ENCODE assay signal across 8 cellular contexts in the genomic region with DNA sequence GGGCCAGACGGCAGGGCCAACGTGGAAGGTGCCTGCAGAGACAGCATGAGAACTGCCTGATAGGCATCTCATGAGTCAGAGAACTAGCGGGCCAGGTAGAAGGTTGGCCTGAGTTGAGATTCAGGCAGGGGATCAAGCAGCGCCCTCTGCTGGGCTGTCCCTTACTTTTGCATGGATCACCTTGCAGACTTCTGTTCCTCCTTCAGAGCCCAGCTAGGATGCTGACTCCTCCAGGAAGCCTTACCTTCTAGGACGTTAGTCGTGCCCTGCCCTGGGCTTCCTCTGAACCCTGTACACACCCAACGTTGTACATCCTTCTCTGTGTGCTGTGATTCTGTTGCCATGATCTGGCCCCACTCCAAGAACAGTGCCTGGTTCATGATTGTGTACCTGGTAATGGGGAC.
DNase-seq lines count a peak whose midpoint lies in the region; ATAC-seq and TF ChIP-seq lines count a peak whose summit lies in the region.

No MANE protein-coding gene starts in this region.

- H3K36me3 ChIP-seq in heart right ventricle, result no peaks in the 10 kb centered on the region

- WGBS in heart right ventricle, 2 donors, result 62 to 70% methylated on average over 7 of the region's 7 CpGs

- H3K27ac ChIP-seq in heart right ventricle, result no peak overlapping the region

- TF ChIP-seq CTCF in AG09309 (IDR thresholded peaks at IDR 0.05; ENCODE audit: control insufficient read depth, insufficient read depth, low read depth, low read length, missing control alignments), result peak; percentile 38
- peak; percentile 42; the same call in 1 of the 2 replicates for TF ChIP-seq CTCF in GM12875 (IDR thresholded peaks at IDR 0.05; ENCODE audit: borderline replicate concordance, insufficient read depth, low read depth, low read length)
- peak in 7 of 9 donors; percentile 29 to 40 (median 39) for TF ChIP-seq CTCF in heart right ventricle (IDR thresholded peaks at IDR 0.05)

- ATAC-seq in heart right ventricle, result peak in 1 of 8 donors; percentile 10
- ATAC-seq in GM19395 (IDR thresholded peaks at IDR 0.05; ENCODE audit: unreplicated experiment), result no peak
- no peak for ATAC-seq in HG03095 (IDR thresholded peaks at IDR 0.05; ENCODE audit: unreplicated experiment)

- H3K27me3 ChIP-seq in heart right ventricle, result peaks cover 0 to 13% (median 0%) of the 10 kb centered on the region in 7 donors

- intact Hi-C loops in heart right ventricle (cut with DNase I), result no loop called here

- DNase-seq in AG09309 (ENCODE audit: low read depth) (no peak), SHP77 treated with DMSO at 0.1 percent for 48 hours (lab: John Stamatoyannopoulos, UW) (peak; percentile 64), heart right ventricle (no peak), NCI-H2227 (lab: John Stamatoyannopoulos, UW; ENCODE audit: unreplicated experiment) (no peak), COLO829 (ENCODE audit: low spot score) (no peak)

- peaks cover 0 to 21% (median 0%) of the 10 kb centered on the region in 9 donors for H3K4me1 ChIP-seq in heart right ventricle

- H3K4me3 ChIP-seq in AG09309 (ENCODE audit: control insufficient read depth, low read depth, low read length) (no peak overlapping the region), GM12875 (ENCODE audit: low read depth, low read length) (no peak overlapping the region), heart right ventricle (no peak overlapping the region)

- no peaks in the 10 kb centered on the region for H3K9me3 ChIP-seq in heart right ventricle
